In the genomic region with DNA sequence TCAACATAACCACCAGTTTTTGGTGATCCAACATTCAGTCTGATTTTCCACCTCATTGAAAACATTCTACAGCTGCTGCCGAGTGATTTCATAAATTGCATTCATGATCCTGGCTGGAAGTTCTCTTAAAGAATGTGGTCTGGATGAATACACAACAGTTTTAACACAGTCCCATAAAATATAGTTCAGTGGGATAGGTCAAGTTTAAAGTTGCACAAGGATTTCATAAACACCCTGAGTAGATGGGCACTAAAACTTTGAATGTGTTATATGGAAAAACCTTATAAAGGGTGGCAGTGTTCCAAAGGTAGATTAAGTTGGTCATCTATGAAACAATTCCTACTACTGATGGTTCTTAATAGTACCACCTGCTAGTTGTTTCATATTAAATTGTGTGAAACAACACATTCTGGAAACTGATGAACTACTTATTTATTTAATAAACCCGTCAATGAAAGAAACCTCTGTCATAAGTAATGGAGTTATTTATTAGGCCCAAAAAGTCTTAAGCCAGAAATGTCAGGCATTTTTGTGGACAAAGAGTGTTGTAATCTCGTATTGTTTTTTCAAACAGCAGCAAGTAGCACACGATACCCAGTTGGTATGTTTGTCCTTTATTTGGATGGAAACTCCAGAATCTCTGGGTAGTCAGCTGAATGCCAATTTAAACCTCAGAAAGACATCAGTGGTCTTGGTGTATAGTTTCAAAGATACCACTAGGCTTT, we compare ENCODE assay signal across 12 cellular contexts. TPM values are rescaled to one million over a fixed set of nuclear protein-coding genes. Genes with fewer than 3 reads are reported as not detected.
DNase-seq lines count a peak whose midpoint lies in the region; ATAC-seq, FAIRE-seq and TF ChIP-seq lines count a peak whose summit lies in the region.
"Had no signal": no experiment of that assay in that cellular context is flagged by ENCODE, and none has a peak within 500 bp of the region (broad histone marks: within the 10 kb centered on the region; RNA-seq: fewer than 3 reads in every experiment).

No MANE protein-coding gene starts in this region.

- no peak overlapping the region for H2AFZ ChIP-seq in astrocyte (ENCODE audit: low read depth, low read length)

- peak; percentile 49 for ATAC-seq in activated naive CD8-positive, alpha-beta T cell treated with anti-CD3 and anti-CD28 coated beads, Interleukin-2, amount 50 U/mL, for 24 hours
- ATAC-seq in gastroesophageal sphincter: peak; percentile 63
- ATAC-seq in GM21381 (IDR thresholded peaks at IDR 0.05; ENCODE audit: unreplicated experiment): no peak

- H3K9me3 ChIP-seq in astrocyte (ENCODE audit: insufficient read depth, low read depth, low read length): peaks cover 4% of the 10 kb centered on the region
- no peaks in the 10 kb centered on the region for H3K9me3 ChIP-seq in gastroesophageal sphincter
- H3K9me3 ChIP-seq in uterus: no peaks in the 10 kb centered on the region
- H3K9me3 ChIP-seq in WERI-Rb-1 (ENCODE audit: severe bottlenecking): no peaks in the 10 kb centered on the region
- H3K9me3 ChIP-seq: neutrophil had no signal

- H3K4me1 Mint-ChIP-seq in activated naive CD8-positive, alpha-beta T cell treated with anti-CD3 and anti-CD28 coated beads, Interleukin-2, amount 50 U/mL, for 24 hours: peaks cover 5% of the 10 kb centered on the region
- H3K4me1 Mint-ChIP-seq in activated naive CD8-positive, alpha-beta T cell treated with anti-CD3 and anti-CD28 coated beads for 36 hours: peaks cover 15% of the 10 kb centered on the region
- peaks cover 15% of the 10 kb centered on the region for H3K4me1 Mint-ChIP-seq in astrocyte (ENCODE audit: low read depth, unreplicated experiment)

- no peak for DNase-seq in activated naive CD8-positive, alpha-beta T cell treated with anti-CD3 and anti-CD28 coated beads, Interleukin-2, amount 50 U/mL, for 24 hours
- no peak for DNase-seq in activated naive CD8-positive, alpha-beta T cell treated with anti-CD3 and anti-CD28 coated beads for 36 hours
- peak; percentile 83 for DNase-seq in astrocyte (ENCODE audit: low read depth)
- DNase-seq in uterus: no peak
- no peak for DNase-seq in activated effector memory CD4-positive, alpha-beta T cell treated with anti-CD3 and anti-CD28 coated beads, Interleukin-2, amount 50 U/mL, for 16 hours
- DNase-seq in WERI-Rb-1: no peak
- DNase-seq: activated CD4-positive, alpha-beta T cell treated with anti-CD3 and anti-CD28 coated beads for 1 hour; effector memory CD4-positive, alpha-beta T cell; NCI-H526 had no signal

- H3K4me2 ChIP-seq in astrocyte (ENCODE audit: low read length): peak overlapping the region; percentile 4

- no peaks in the 10 kb centered on the region for H3K27me3 Mint-ChIP-seq in activated naive CD8-positive, alpha-beta T cell treated with anti-CD3 and anti-CD28 coated beads, Interleukin-2, amount 50 U/mL, for 24 hours
- no peaks in the 10 kb centered on the region for H3K27me3 Mint-ChIP-seq in activated naive CD8-positive, alpha-beta T cell treated with anti-CD3 and anti-CD28 coated beads for 36 hours
- no peaks in the 10 kb centered on the region for H3K27me3 Mint-ChIP-seq in astrocyte (ENCODE audit: low read depth, unreplicated experiment)

- peak overlapping the region; percentile 12 for H3K9ac ChIP-seq in astrocyte (ENCODE audit: low read length)

- TF ChIP-seq EP300 in gastroesophageal sphincter (IDR thresholded peaks at IDR 0.05): no peak

- TF ChIP-seq POLR2A in gastroesophageal sphincter (IDR thresholded peaks at IDR 0.05) (no peak), uterus (IDR thresholded peaks at IDR 0.05) (no peak)

- H3K36me3 ChIP-seq in astrocyte (ENCODE audit: insufficient read depth, low read length): no peaks in the 10 kb centered on the region
- H3K36me3 ChIP-seq in gastroesophageal sphincter: no peaks in the 10 kb centered on the region
- no peaks in the 10 kb centered on the region for H3K36me3 ChIP-seq in uterus
- H3K36me3 ChIP-seq in WERI-Rb-1: no peaks in the 10 kb centered on the region
- H3K36me3 ChIP-seq: neutrophil had no signal

- H3K27ac Mint-ChIP-seq in activated naive CD8-positive, alpha-beta T cell treated with anti-CD3 and anti-CD28 coated beads, Interleukin-2, amount 50 U/mL, for 24 hours: no peak overlapping the region
- H3K27ac Mint-ChIP-seq in activated naive CD8-positive, alpha-beta T cell treated with anti-CD3 and anti-CD28 coated beads for 36 hours: no peak overlapping the region
- no peak overlapping the region for H3K27ac Mint-ChIP-seq in astrocyte (ENCODE audit: unreplicated experiment)

- H3K79me2 ChIP-seq in astrocyte (ENCODE audit: insufficient read depth, low read length): no peaks in the 10 kb centered on the region

- TF ChIP-seq CTCF in astrocyte (IDR thresholded peaks at IDR 0.05; ENCODE audit: insufficient read depth, low read depth, low read length) (no peak), gastroesophageal sphincter (IDR thresholded peaks at IDR 0.05) (no peak), uterus (IDR thresholded peaks at IDR 0.05) (no peak), WERI-Rb-1 (IDR thresholded peaks at IDR 0.05; ENCODE audit: low read depth, low read length) (no peak)

- H3K4me3 ChIP-seq in astrocyte (ENCODE audit: insufficient read depth, low read depth, low read length) (no peak overlapping the region), gastroesophageal sphincter (no peak overlapping the region), uterus (no peak overlapping the region), WERI-Rb-1 (ENCODE audit: low read depth, low read length) (no peak overlapping the region)

- no peaks in the 10 kb centered on the region for H3K9me3 Mint-ChIP-seq in activated naive CD8-positive, alpha-beta T cell treated with anti-CD3 and anti-CD28 coated beads, Interleukin-2, amount 50 U/mL, for 24 hours
- H3K9me3 Mint-ChIP-seq in activated naive CD8-positive, alpha-beta T cell treated with anti-CD3 and anti-CD28 coated beads for 36 hours: no peaks in the 10 kb centered on the region
- H3K9me3 Mint-ChIP-seq in astrocyte (ENCODE audit: unreplicated experiment): no peaks in the 10 kb centered on the region

- no peaks in the 10 kb centered on the region for H3K4me1 ChIP-seq in astrocyte (ENCODE audit: insufficient read depth, low read length)
- H3K4me1 ChIP-seq in gastroesophageal sphincter: peaks cover 0 to 15% (median 0%) of the 10 kb centered on the region in 3 donors
- H3K4me1 ChIP-seq in uterus: no peaks in the 10 kb centered on the region

- intact Hi-C loops in uterus (cut with DNase I; ENCODE audit: low total_unique reads): no loop called here

- H4K20me1 ChIP-seq in astrocyte (ENCODE audit: insufficient read depth, low read length): no peaks in the 10 kb centered on the region

- H3K36me3 Mint-ChIP-seq in activated naive CD8-positive, alpha-beta T cell treated with anti-CD3 and anti-CD28 coated beads, Interleukin-2, amount 50 U/mL, for 24 hours (ENCODE audit: low read depth): no peaks in the 10 kb centered on the region
- peaks cover 11% of the 10 kb centered on the region for H3K36me3 Mint-ChIP-seq in activated naive CD8-positive, alpha-beta T cell treated with anti-CD3 and anti-CD28 coated beads for 36 hours
- no peaks in the 10 kb centered on the region for H3K36me3 Mint-ChIP-seq in astrocyte (ENCODE audit: low read depth, unreplicated experiment)

- no peak overlapping the region for H3K4me3 Mint-ChIP-seq in activated naive CD8-positive, alpha-beta T cell treated with anti-CD3 and anti-CD28 coated beads, Interleukin-2, amount 50 U/mL, for 24 hours
- H3K4me3 Mint-ChIP-seq in activated naive CD8-positive, alpha-beta T cell treated with anti-CD3 and anti-CD28 coated beads for 36 hours: no peak overlapping the region
- no peak overlapping the region for H3K4me3 Mint-ChIP-seq in astrocyte (ENCODE audit: unreplicated experiment)

- 39 to 58% methylated on average over 4 of the region's 4 CpGs for WGBS in gastroesophageal sphincter (ENCODE audit: low coverage in 1 of 2), 2 donors

- H3K27ac ChIP-seq in astrocyte (ENCODE audit: low read depth, low read length) (peak overlapping the region; percentile 22), gastroesophageal sphincter (peak overlapping the region in 3 of 4 donors; percentile 14 to 29 (median 21)), uterus (peak overlapping the region; percentile 50 to 70), WERI-Rb-1 (no peak overlapping the region)
- H3K27ac ChIP-seq: neutrophil had no signal

- no peaks in the 10 kb centered on the region for H3K27me3 ChIP-seq in astrocyte (ENCODE audit: insufficient read depth, low read length)
- no peaks in the 10 kb centered on the region for H3K27me3 ChIP-seq in gastroesophageal sphincter
- no peaks in the 10 kb centered on the region for H3K27me3 ChIP-seq in uterus
- no peaks in the 10 kb centered on the region for H3K27me3 ChIP-seq in WERI-Rb-1 (ENCODE audit: insufficient read depth, low read depth, severe bottlenecking)
- H3K27me3 ChIP-seq: neutrophil had no signal

- FAIRE-seq in astrocyte (lab: Jason Lieb, UNC): peak; percentile 85

RNA-seq across cellular contexts. Expression of gene RPA3, which starts 14.3 kb away (rescaled TPM):
- 100 to 1,000 TPM; 168 to 174 TPM for total RNA-seq in activated naive CD8-positive, alpha-beta T cell treated with anti-CD3 and anti-CD28 coated beads for 36 hours
- 14.6 and 17.7 TPM in 2 replicates for total RNA-seq in astrocyte
- total RNA-seq in gastroesophageal sphincter: 10 to 100 TPM; 10.6 to 21.0 (median 14.1) TPM
- 10 to 100 TPM in 3 of 4 donors, 1 to 10 TPM in 1; 5.3 to 19.2 (median 18.6) TPM for total RNA-seq in uterus
